Comparison of ENCODE assay signal across 25 cellular contexts in genomic region chr7:35889870-35890269, GRCh38.
A peak's percentile ranks its signal among the peaks of the same experiment; 100 is the strongest.
DNase-seq lines count a peak whose midpoint lies in the region; ATAC-seq, FAIRE-seq and TF ChIP-seq lines count a peak whose summit lies in the region.
"Had no signal": no experiment of that assay in that cellular context is flagged by ENCODE, and none has a peak within 500 bp of the region (broad histone marks: within the 10 kb centered on the region; RNA-seq: fewer than 3 reads in every experiment).

No MANE protein-coding gene starts in this region.

- TF ChIP-seq RAD21 in K562 (CRISPR knock-in tag; conservative IDR thresholded peaks at IDR 0.05 in 1 of 2, IDR thresholded peaks at IDR 0.05 in 1 of 2) = no peak

- CTCF ChIA-PET in HEK293 (lab: Yijun Ruan, JAX) = interaction anchor here (0.7 to 2.0 kb wide), 2 partner anchors 17 to 87 kb away, joined by 3 to 8 read pairs; no protein-coding TSS in a partner anchor
- CTCF ChIA-PET in K562 (lab: Yijun Ruan, JAX; ENCODE audit: low intra/inter-chr PET ratio) = no interaction called here

- DNase-seq in left ventricle myocardium inferior (no peak), heart left ventricle (no peak), K562 (ENCODE audit: extremely low read depth in 1 of 4, low spot score in 3 of 4) (no peak), mesenchymal stem cell (no peak), NCI-H187 treated with DMSO at 0.1 percent for 48 hours (lab: John Stamatoyannopoulos, UW) (no peak)
- DNase-seq in stimulated activated naive B cell treated with anti-CD40 and anti-IgM and Interleukin-4, amounts not matched to agents 10 μg/mL and 1 μg/mL and 100 μg/mL, for 72 hours = no peak
- DNase-seq: DND-41, H7, HFFc6, KBM-7, NCI-H1092, NCI-H146, NCI-H2029 treated with DMSO at 0.1 percent for 48 hours, NCI-H226, NCI-H510A treated with DMSO at 0.1 percent for 48 hours, NCI-H748 treated with DMSO at 0.1 percent for 48 hours, PC-9, SHP77 treated with DMSO at 0.1 percent for 48 hours had no signal

- peaks cover 7 to 19% of the 10 kb centered on the region in 2 donors for H3K4me1 Mint-ChIP-seq in stimulated activated naive B cell treated with anti-CD40 and anti-IgM and Interleukin-4, amounts not matched to agents 10 μg/mL and 1 μg/mL and 100 μg/mL, for 72 hours
- peaks cover 28% of the 10 kb centered on the region for H3K4me1 Mint-ChIP-seq in activated T-helper 17 cell treated with anti-CD3 and anti-CD28 coated beads, Interleukin-2, amount 50 U/mL, for 72 hours

- H3K27me3 ChIP-seq in left ventricle myocardium inferior (ENCODE audit: low read depth) = no peaks in the 10 kb centered on the region
- no peaks in the 10 kb centered on the region for H3K27me3 ChIP-seq in heart left ventricle
- H3K27me3 ChIP-seq in K562 (ENCODE audit: control insufficient read depth in 2 of 2, insufficient read depth in 2 of 2, low read length in 2 of 2) = no peaks in the 10 kb centered on the region
- H3K27me3 ChIP-seq in mesenchymal stem cell (ENCODE audit: control insufficient read depth in 1 of 2, insufficient read depth in 1 of 2, low read length in 2 of 2) = no peaks in the 10 kb centered on the region

- no peak overlapping the region for H2BK5ac ChIP-seq in mesenchymal stem cell (ENCODE audit: low read depth, low read length, poor library complexity, severe bottlenecking)

- TF ChIP-seq CTCF in left ventricle myocardium inferior (IDR thresholded peaks at IDR 0.05; ENCODE audit: borderline replicate concordance) (no peak), heart left ventricle (IDR thresholded peaks at IDR 0.05) (no peak), HEK293 (tag by site-specific recombination; IDR thresholded peaks at IDR 0.05) (no peak), K562 (IDR thresholded peaks at IDR 0.05 in 2 of 3, conservative IDR thresholded peaks at IDR 0.05 in 1 of 3; ENCODE audit: insufficient read depth in 2 of 3, low read depth in 1 of 3, low read length in 3 of 3) (no peak)

- no peak overlapping the region for H3K23ac ChIP-seq in mesenchymal stem cell (ENCODE audit: low read length in 2 of 2)

- H3K79me2 ChIP-seq in K562 (ENCODE audit: control insufficient read depth, insufficient read depth, low read length) = no peaks in the 10 kb centered on the region

- no peak overlapping the region for H4K8ac ChIP-seq in mesenchymal stem cell (ENCODE audit: low read length)

- H3K4ac ChIP-seq in mesenchymal stem cell (ENCODE audit: low read depth in 1 of 2, low read length in 2 of 2) = no peak overlapping the region

- H3K36me3 Mint-ChIP-seq in stimulated activated naive B cell treated with anti-CD40 and anti-IgM and Interleukin-4, amounts not matched to agents 10 μg/mL and 1 μg/mL and 100 μg/mL, for 72 hours = peaks cover 37 to 49% of the 10 kb centered on the region in 2 donors
- peaks cover 83% of the 10 kb centered on the region for H3K36me3 Mint-ChIP-seq in activated T-helper 17 cell treated with anti-CD3 and anti-CD28 coated beads, Interleukin-2, amount 50 U/mL, for 72 hours (ENCODE audit: low read depth)

- no peak overlapping the region for H2BK120ac ChIP-seq in mesenchymal stem cell (ENCODE audit: low read depth, low read length)

- intact Hi-C loops in left ventricle myocardium inferior (cut with micrococcal nuclease) (no loop called here), heart left ventricle (cut with DNase I) (loop anchor here in 1 of 10 donors (5.0 kb wide), 1 partner anchor 183 kb away; no protein-coding TSS in a partner anchor), K562 (cut with micrococcal nuclease) (no loop called here)

- 96 to 99% (median 97%) methylated on average over 2 of the region's 2 CpGs for WGBS in heart left ventricle, 4 donors
- WGBS in K562 (ENCODE audit: insufficient coverage, low coverage, missing lambda C conversion rate) = 92% methylated on average over 2 of the region's 2 CpGs
- WGBS in mesenchymal stem cell = no CpG with 5 or more reads among the region's 2 CpGs

- no peaks in the 10 kb centered on the region for H3K27me3 Mint-ChIP-seq in stimulated activated naive B cell treated with anti-CD40 and anti-IgM and Interleukin-4, amounts not matched to agents 10 μg/mL and 1 μg/mL and 100 μg/mL, for 72 hours
- no peaks in the 10 kb centered on the region for H3K27me3 Mint-ChIP-seq in activated T-helper 17 cell treated with anti-CD3 and anti-CD28 coated beads, Interleukin-2, amount 50 U/mL, for 72 hours
- H3K27me3 Mint-ChIP-seq: B cell had no signal

- H3K27ac ChIP-seq in left ventricle myocardium inferior (replicated peaks) (peak overlapping the region; percentile 13), heart left ventricle (peak overlapping the region in 1 of 12 donors; percentile 1), HEK293 (ENCODE audit: extremely low read depth, low read depth, low read length) (no peak overlapping the region), K562 (ENCODE audit: extremely low read depth, low read depth, low read length) (no peak overlapping the region), mesenchymal stem cell (ENCODE audit: low read length, poor library complexity, severe bottlenecking) (no peak overlapping the region)
- H3K27ac ChIP-seq: PC-9, RWPE1, SK-N-MC had no signal

- H4K91ac ChIP-seq in mesenchymal stem cell (ENCODE audit: low read length) = no peak overlapping the region

- H3K4me1 ChIP-seq in left ventricle myocardium inferior = peaks cover 10% of the 10 kb centered on the region
- H3K4me1 ChIP-seq in heart left ventricle = peaks cover 0 to 8% (median 0%) of the 10 kb centered on the region in 12 donors
- no peaks in the 10 kb centered on the region for H3K4me1 ChIP-seq in HEK293 (ENCODE audit: control insufficient read depth, insufficient read depth, low read length)
- H3K4me1 ChIP-seq in K562 (replicated peaks in 1 of 2; ENCODE audit: control insufficient read depth in 2 of 2, insufficient read depth in 2 of 2, low read length in 2 of 2) = no peaks in the 10 kb centered on the region; a peak in 1 of 5 replicates
- H3K4me1 ChIP-seq in mesenchymal stem cell (ENCODE audit: control insufficient read depth, insufficient read depth, low read depth, low read length) = no peaks in the 10 kb centered on the region

- H3K4me3 Mint-ChIP-seq in stimulated activated naive B cell treated with anti-CD40 and anti-IgM and Interleukin-4, amounts not matched to agents 10 μg/mL and 1 μg/mL and 100 μg/mL, for 72 hours = no peak overlapping the region
- no peak overlapping the region for H3K4me3 Mint-ChIP-seq in activated T-helper 17 cell treated with anti-CD3 and anti-CD28 coated beads, Interleukin-2, amount 50 U/mL, for 72 hours
- H3K4me3 Mint-ChIP-seq: B cell, HFFc6 had no signal

- ATAC-seq in heart left ventricle (no peak), K562 (no peak)
- no peak for ATAC-seq in stimulated activated naive B cell treated with anti-CD40 and anti-IgM and Interleukin-4, amounts not matched to agents 10 μg/mL and 1 μg/mL and 100 μg/mL, for 72 hours (replicated peaks)
- no peak for ATAC-seq in activated T-helper 17 cell treated with anti-CD3 and anti-CD28 coated beads, Interleukin-2, amount 50 U/mL, for 72 hours (replicated peaks)

- in situ Hi-C loops in K562 (cut with MboI) = no loop called here

- FAIRE-seq in K562 (lab: Jason Lieb, UNC) = no peak
- FAIRE-seq: A204.1, GM18507 had no signal

- H3K9me3 Mint-ChIP-seq in stimulated activated naive B cell treated with anti-CD40 and anti-IgM and Interleukin-4, amounts not matched to agents 10 μg/mL and 1 μg/mL and 100 μg/mL, for 72 hours = no peaks in the 10 kb centered on the region
- H3K9me3 Mint-ChIP-seq in activated T-helper 17 cell treated with anti-CD3 and anti-CD28 coated beads, Interleukin-2, amount 50 U/mL, for 72 hours = no peaks in the 10 kb centered on the region
- H3K9me3 Mint-ChIP-seq: HFFc6 had no signal

- no peak overlapping the region for H2BK15ac ChIP-seq in mesenchymal stem cell (ENCODE audit: low read depth, poor library complexity, severe bottlenecking)

- no TSS peak for BruUV-seq in K562 (replicated peaks; lab: Mats Ljungman, UMichigan)

- H3K36me3 ChIP-seq in left ventricle myocardium inferior (peaks cover 43% of the 10 kb centered on the region), heart left ventricle (peaks cover 0 to 88% (median 43%) of the 10 kb centered on the region in 9 donors), HEK293 (ENCODE audit: control insufficient read depth in 2 of 2, insufficient read depth in 1 of 2, low read length in 2 of 2) (peaks cover 10 to 21% of the 10 kb centered on the region in 2 experiments; a peak in 2 of 3 replicates), K562 (ENCODE audit: control insufficient read depth, insufficient read depth, low read length) (peaks cover 23% of the 10 kb centered on the region; the same call in 1 of the 3 replicates), mesenchymal stem cell (ENCODE audit: control insufficient read depth in 1 of 2, insufficient read depth in 2 of 2, low read depth in 1 of 2, low read length in 2 of 2) (peaks cover 7 to 64% of the 10 kb centered on the region in 2 experiments)

- H2AK5ac ChIP-seq in mesenchymal stem cell (ENCODE audit: low read length, severe bottlenecking) = no peak overlapping the region

- H3K4me3 ChIP-seq in left ventricle myocardium inferior (no peak overlapping the region), heart left ventricle (no peak overlapping the region), HEK293 (ENCODE audit: low read depth, low read length) (no peak overlapping the region), K562 (no peak overlapping the region), mesenchymal stem cell (ENCODE audit: insufficient read depth in 1 of 2, low read depth in 1 of 2, low read length in 2 of 2) (no peak overlapping the region)
- H3K4me3 ChIP-seq: PC-9, SK-N-MC had no signal

- H3K14ac ChIP-seq in mesenchymal stem cell (ENCODE audit: low read length in 2 of 2) = no peak overlapping the region

- H3K27ac Mint-ChIP-seq in stimulated activated naive B cell treated with anti-CD40 and anti-IgM and Interleukin-4, amounts not matched to agents 10 μg/mL and 1 μg/mL and 100 μg/mL, for 72 hours = peak overlapping the region; percentile 27
- H3K27ac Mint-ChIP-seq in activated T-helper 17 cell treated with anti-CD3 and anti-CD28 coated beads, Interleukin-2, amount 50 U/mL, for 72 hours = no peak overlapping the region
- H3K27ac Mint-ChIP-seq: B cell, HFFc6 had no signal

- H4K20me1 ChIP-seq in K562 (replicated peaks; ENCODE audit: control insufficient read depth, insufficient read depth, low read length) = no peaks in the 10 kb centered on the region

- H3K9me3 ChIP-seq in left ventricle myocardium inferior (replicated peaks) = no peaks in the 10 kb centered on the region
- H3K9me3 ChIP-seq in heart left ventricle = no peaks in the 10 kb centered on the region
- no peaks in the 10 kb centered on the region for H3K9me3 ChIP-seq in HEK293 (ENCODE audit: control insufficient read depth, insufficient read depth, low read depth, low read length)
- no peaks in the 10 kb centered on the region for H3K9me3 ChIP-seq in K562 (replicated peaks; ENCODE audit: control insufficient read depth, insufficient read depth, low read depth, low read length)
- H3K9me3 ChIP-seq in mesenchymal stem cell (ENCODE audit: control insufficient read depth, low read length) = no peaks in the 10 kb centered on the region

- peaks cover 7% of the 10 kb centered on the region for H3K79me1 ChIP-seq in mesenchymal stem cell (replicated peaks; ENCODE audit: low read length, poor library complexity, severe bottlenecking)

- no peaks in the 10 kb centered on the region for H3K9me1 ChIP-seq in K562 (ENCODE audit: control insufficient read depth, insufficient read depth, low read length)

- H3K4me2 ChIP-seq in K562 (ENCODE audit: insufficient read depth, low read length) = no peak overlapping the region
- no peak overlapping the region for H3K4me2 ChIP-seq in mesenchymal stem cell (ENCODE audit: low read length, poor library complexity, severe bottlenecking)
- H3K4me2 ChIP-seq: PC-9 had no signal

- H2BK12ac ChIP-seq in mesenchymal stem cell (ENCODE audit: low read length in 2 of 2) = no peak overlapping the region

- no peak for TF ChIP-seq EP300 in K562 (IDR thresholded peaks at IDR 0.05; ENCODE audit: low read length)

- H3K18ac ChIP-seq in mesenchymal stem cell (ENCODE audit: low read depth in 1 of 2, low read length in 2 of 2) = no peak overlapping the region

- no peak overlapping the region for H2AFZ ChIP-seq in K562 (ENCODE audit: low read depth, low read length)
- no peak overlapping the region for H2AFZ ChIP-seq in mesenchymal stem cell (ENCODE audit: low read depth, low read length)
- H2AFZ ChIP-seq: PC-9 had no signal

- no peak overlapping the region for H3K9ac ChIP-seq in K562 (ENCODE audit: insufficient read depth in 1 of 2, low read depth in 2 of 2, low read length in 2 of 2)
- H3K9ac ChIP-seq in mesenchymal stem cell (ENCODE audit: low read length) = no peak overlapping the region

- POLR2A ChIA-PET in HEK293 (lab: Yijun Ruan, JAX) (no interaction called here), K562 (lab: Yijun Ruan, JAX) (no interaction called here)

- TF ChIP-seq POLR2A in heart left ventricle (IDR thresholded peaks at IDR 0.05) (no peak), K562 (conservative IDR thresholded peaks at IDR 0.05) (no peak)
